In genomic region chr12:123065666-123066457, GRCh38 we compare ENCODE assay signal across 14 cellular contexts.
DNase-seq lines count a peak whose midpoint lies in the region; ATAC-seq and TF ChIP-seq lines count a peak whose summit lies in the region.
"Had no signal": no experiment of that assay in that cellular context is flagged by ENCODE, and none has a peak within 500 bp of the region (broad histone marks: within the 10 kb centered on the region; RNA-seq: fewer than 3 reads in every experiment).

No MANE protein-coding gene starts in this region.

- H3K79me2 ChIP-seq in Loucy (ENCODE audit: insufficient read depth, low read length) = no peaks in the 10 kb centered on the region

- peaks cover 55% of the 10 kb centered on the region for H3K4me1 Mint-ChIP-seq in CD4-positive, alpha-beta T cell (ENCODE audit: low read depth)
- H3K4me1 Mint-ChIP-seq in activated CD4-positive, alpha-beta memory T cell treated with anti-CD3 and anti-CD28 coated beads, Interleukin-2, amount 10 ng/mL, durations not matched to agents 7 days and 5 days = peaks cover 15% of the 10 kb centered on the region

- H2AFZ ChIP-seq in Loucy (ENCODE audit: low read length) = peak overlapping the region; percentile 63

- no peaks in the 10 kb centered on the region for H3K9me3 Mint-ChIP-seq in CD4-positive, alpha-beta T cell
- no peaks in the 10 kb centered on the region for H3K9me3 Mint-ChIP-seq in activated CD4-positive, alpha-beta memory T cell treated with anti-CD3 and anti-CD28 coated beads, Interleukin-2, amount 10 ng/mL, durations not matched to agents 7 days and 5 days

- no peak for TF ChIP-seq CTCF in CD4-positive, alpha-beta T cell (IDR thresholded peaks at IDR 0.05)
- TF ChIP-seq CTCF in Loucy (conservative IDR thresholded peaks at IDR 0.05; ENCODE audit: low read length) (no peak), dorsolateral prefrontal cortex (IDR thresholded peaks at IDR 0.05 in 54 of 56, conservative IDR thresholded peaks at IDR 0.05 in 2 of 56; ENCODE audit: low read depth in 1 of 56, partially characterized antibody in 56 of 56) (no peak), ovary (IDR thresholded peaks at IDR 0.05) (no peak)

- no peaks in the 10 kb centered on the region for H3K9me3 ChIP-seq in CD4-positive, alpha-beta T cell (ENCODE audit: control insufficient read depth, low read length)
- H3K9me3 ChIP-seq in Loucy (ENCODE audit: insufficient read depth, low read depth, low read length) (no peaks in the 10 kb centered on the region), ovary (no peaks in the 10 kb centered on the region)
- H3K9me3 ChIP-seq: lower lobe of right lung, pancreas had no signal

- DNase-seq in CD4-positive, alpha-beta T cell = no peak
- DNase-seq in dorsolateral prefrontal cortex = no peak
- peak in 1 of 5 donors; percentile 53 for DNase-seq in ovary
- no peak for DNase-seq in mucosa of gallbladder (ENCODE audit: low spot score)
- no peak for DNase-seq in dedifferentiated amniotic fluid mesenchymal stem cell (ENCODE audit: extremely low spot score)
- DNase-seq in activated CD4-positive, alpha-beta memory T cell treated with anti-CD3 and anti-CD28 coated beads, Interleukin-2, amount 10 ng/mL, durations not matched to agents 7 days and 5 days = no peak
- DNase-seq: activated CD8-positive, alpha-beta memory T cell treated with anti-CD3 and anti-CD28 coated beads for 24 hours; hippocampal formation; stimulated activated CD4-positive, alpha-beta T cell treated with anti-CD3 and anti-CD28 coated beads, Interleukin-1b, Interleukin-23, amount 100 ng/mL, for 48 hours; T-helper 17 cell had no signal

- CTCF ChIA-PET in CD4-positive, alpha-beta T cell (lab: Charles Lee) = no interaction called here
- CTCF ChIA-PET in activated CD4-positive, alpha-beta memory T cell treated with anti-CD3 and anti-CD28 coated beads, Interleukin-2, amount 10 ng/mL, durations not matched to agents 7 days and 5 days (lab: Charles Lee) = interaction anchor here (1.1 to 2.4 kb wide), 2 partner anchors 9 to 11 kb away, joined by 3 to 7 read pairs; no protein-coding TSS in a partner anchor

- H4K20me1 ChIP-seq in Loucy (ENCODE audit: insufficient read depth, low read length, poor library complexity, severe bottlenecking) = no peaks in the 10 kb centered on the region

- H3K36me3 Mint-ChIP-seq in CD4-positive, alpha-beta T cell (ENCODE audit: low read depth) = no peaks in the 10 kb centered on the region
- H3K36me3 Mint-ChIP-seq in activated CD4-positive, alpha-beta memory T cell treated with anti-CD3 and anti-CD28 coated beads, Interleukin-2, amount 10 ng/mL, durations not matched to agents 7 days and 5 days (ENCODE audit: low read depth) = no peaks in the 10 kb centered on the region

- peak overlapping the region; percentile 14 for H3K27ac Mint-ChIP-seq in CD4-positive, alpha-beta T cell
- no peak overlapping the region for H3K27ac Mint-ChIP-seq in activated CD4-positive, alpha-beta memory T cell treated with anti-CD3 and anti-CD28 coated beads, Interleukin-2, amount 10 ng/mL, durations not matched to agents 7 days and 5 days
- H3K27ac Mint-ChIP-seq: T-helper 17 cell had no signal

- no peaks in the 10 kb centered on the region for H3K27me3 ChIP-seq in CD4-positive, alpha-beta T cell (ENCODE audit: control insufficient read depth, insufficient read depth, low read length)
- H3K27me3 ChIP-seq in Loucy (ENCODE audit: insufficient read depth, low read length, poor library complexity, severe bottlenecking) (no peaks in the 10 kb centered on the region), dorsolateral prefrontal cortex (no peaks in the 10 kb centered on the region), ovary (no peaks in the 10 kb centered on the region)
- H3K27me3 ChIP-seq: pancreas had no signal

- H3K4me2 ChIP-seq in Loucy (ENCODE audit: low read depth, low read length, poor library complexity, severe bottlenecking) = no peak overlapping the region

- no peaks in the 10 kb centered on the region for H3F3A ChIP-seq in Loucy (ENCODE audit: low read depth)

- H3K4me3 Mint-ChIP-seq in CD4-positive, alpha-beta T cell = no peak overlapping the region
- no peak overlapping the region for H3K4me3 Mint-ChIP-seq in activated CD4-positive, alpha-beta memory T cell treated with anti-CD3 and anti-CD28 coated beads, Interleukin-2, amount 10 ng/mL, durations not matched to agents 7 days and 5 days
- H3K4me3 Mint-ChIP-seq: T-helper 17 cell had no signal

- POLR2A ChIA-PET in CD4-positive, alpha-beta T cell (lab: Charles Lee) = interaction anchor here (1.0 kb wide), 1 partner anchor 9 kb away, joined by 3 read pairs; no protein-coding TSS in a partner anchor
- POLR2A ChIA-PET in activated CD4-positive, alpha-beta memory T cell treated with anti-CD3 and anti-CD28 coated beads, Interleukin-2, amount 10 ng/mL, durations not matched to agents 7 days and 5 days (lab: Charles Lee) = interaction anchor here (2.3 kb wide), 1 partner anchor 9 kb away, joined by 13 read pairs; no protein-coding TSS in a partner anchor

- no peaks in the 10 kb centered on the region for H3K9me2 ChIP-seq in Loucy (replicated peaks; ENCODE audit: low read depth, low read length)

- H3K4me3 ChIP-seq in Loucy (ENCODE audit: low read length, poor library complexity, severe bottlenecking) = no peak overlapping the region
- no peak overlapping the region for H3K4me3 ChIP-seq in dorsolateral prefrontal cortex
- H3K4me3 ChIP-seq in ovary = no peak overlapping the region
- H3K4me3 ChIP-seq: lower lobe of right lung, pancreas had no signal

- H3K4me1 ChIP-seq in Loucy (ENCODE audit: insufficient read depth, low read length, poor library complexity, severe bottlenecking) (peaks cover 10% of the 10 kb centered on the region), ovary (ENCODE audit: insufficient read depth) (peaks cover 56% of the 10 kb centered on the region)

- no peak for ATAC-seq in CD4-positive, alpha-beta T cell (ENCODE audit: poor library complexity)
- no peak for ATAC-seq in HG03469 (IDR thresholded peaks at IDR 0.05; ENCODE audit: unreplicated experiment)
- ATAC-seq: lower lobe of right lung, pancreas, T-helper 17 cell had no signal

- no peaks in the 10 kb centered on the region for H3K27me3 Mint-ChIP-seq in CD4-positive, alpha-beta T cell
- H3K27me3 Mint-ChIP-seq in activated CD4-positive, alpha-beta memory T cell treated with anti-CD3 and anti-CD28 coated beads, Interleukin-2, amount 10 ng/mL, durations not matched to agents 7 days and 5 days = no peaks in the 10 kb centered on the region
- H3K27me3 Mint-ChIP-seq: T-helper 17 cell had no signal

- intact Hi-C loops in CD4-positive, alpha-beta T cell (cut with DNase I, micrococcal nuclease) = no loop called here
- intact Hi-C loops in dorsolateral prefrontal cortex (cut with DNase I) (no loop called here), ovary (cut with DNase I) (no loop called here)

- H3K9ac ChIP-seq in Loucy (ENCODE audit: low read depth, low read length, poor library complexity, severe bottlenecking) = no peak overlapping the region

- no peaks in the 10 kb centered on the region for H3K36me3 ChIP-seq in Loucy (ENCODE audit: insufficient read depth, low read length)
- no peaks in the 10 kb centered on the region for H3K36me3 ChIP-seq in ovary
- H3K36me3 ChIP-seq: lower lobe of right lung, pancreas had no signal

- no peak for TF ChIP-seq EP300 in ovary (IDR thresholded peaks at IDR 0.05)

- WGBS in ovary, 3 donors = 58 to 73% (median 64%) methylated on average over 9 of the region's 9 CpGs

- TF ChIP-seq POLR2A in ovary (IDR thresholded peaks at IDR 0.05) = no peak

- H3K27ac ChIP-seq in CD4-positive, alpha-beta T cell (ENCODE audit: low read depth, low read length) = no peak overlapping the region
- H3K27ac ChIP-seq in dorsolateral prefrontal cortex (peak overlapping the region in 51 of 59 donors; percentile 15 to 96 (median 83)), ovary (peak overlapping the region; percentile 43 to 91)
- H3K27ac ChIP-seq: pancreas had no signal
